In the genomic region with DNA sequence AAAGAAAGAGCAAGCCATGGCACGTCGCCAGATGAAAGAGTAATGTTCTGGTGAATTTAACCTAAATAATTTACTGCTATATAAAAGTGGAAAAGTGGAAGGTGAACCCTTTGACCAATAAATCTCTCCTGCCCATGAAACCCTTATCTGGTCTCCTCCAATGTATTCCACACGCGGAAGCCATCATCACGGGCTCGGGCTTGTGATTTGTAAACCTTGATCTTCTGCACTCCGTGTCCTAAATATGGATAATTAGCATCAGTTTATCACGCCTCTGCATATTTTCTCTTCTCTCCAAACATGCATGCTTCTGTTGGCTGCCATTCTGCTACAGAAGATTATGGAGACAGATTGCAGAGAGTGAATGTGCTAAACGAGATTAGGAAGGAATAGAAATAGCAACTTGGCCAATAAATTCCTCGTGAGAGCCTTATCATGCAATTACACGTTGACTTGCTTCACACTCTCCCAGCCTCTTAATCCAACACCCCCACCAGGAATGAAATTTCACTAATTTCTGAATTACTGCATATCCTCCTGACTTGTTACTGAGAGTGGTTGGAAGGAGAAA, we compare ENCODE assay signal across 22 cellular contexts. TPM values are rescaled to one million over a fixed set of nuclear protein-coding genes. Genes with fewer than 3 reads are reported as not detected.
DNase-seq lines count a peak whose midpoint lies in the region; ATAC-seq and TF ChIP-seq lines count a peak whose summit lies in the region.
"Had no signal": no experiment of that assay in that cellular context is flagged by ENCODE, and none has a peak within 500 bp of the region (broad histone marks: within the 10 kb centered on the region; RNA-seq: fewer than 3 reads in every experiment).

No MANE protein-coding gene starts in this region.

- no peaks in the 10 kb centered on the region for H3K36me3 ChIP-seq in right atrium auricular region
- no peaks in the 10 kb centered on the region for H3K36me3 ChIP-seq in esophagus muscularis mucosa
- H3K36me3 ChIP-seq: BE2C had no signal

- H3K9me3 Mint-ChIP-seq in activated naive CD8-positive, alpha-beta T cell treated with anti-CD3 and anti-CD28 coated beads, Interleukin-2, amount 50 U/mL, for 24 hours = no peaks in the 10 kb centered on the region
- H3K9me3 Mint-ChIP-seq: CD4-positive, CD25-positive, alpha-beta regulatory T cell; CD8-positive, alpha-beta memory T cell; GM23338 had no signal

- H3K27ac ChIP-seq in right atrium auricular region = no peak overlapping the region
- no peak overlapping the region for H3K27ac ChIP-seq in esophagus muscularis mucosa (replicated peaks in 1 of 4)

- H3K27me3 ChIP-seq in right atrium auricular region (peaks cover 0 to 26% of the 10 kb centered on the region in 2 donors), esophagus muscularis mucosa (peaks cover 0 to 80% (median 24%) of the 10 kb centered on the region in 4 donors)

- intact Hi-C loops in left ventricle myocardium superior (cut with micrococcal nuclease) (no loop called here), esophagus muscularis mucosa (cut with DNase I) (no loop called here)

- no peak for TF ChIP-seq EP300 in esophagus muscularis mucosa (IDR thresholded peaks at IDR 0.05)

- peaks cover 0 to 25% of the 10 kb centered on the region in 2 donors for H3K4me1 ChIP-seq in right atrium auricular region
- peaks cover 0 to 27% (median 23%) of the 10 kb centered on the region in 4 donors for H3K4me1 ChIP-seq in esophagus muscularis mucosa
- H3K4me1 ChIP-seq: BE2C had no signal

- 61% methylated on average over 11 of the region's 11 CpGs for WGBS in esophagus muscularis mucosa

- no peak for TF ChIP-seq CTCF in right atrium auricular region (IDR thresholded peaks at IDR 0.05)
- no peak for TF ChIP-seq CTCF in esophagus muscularis mucosa (IDR thresholded peaks at IDR 0.05)

- peaks cover 1% of the 10 kb centered on the region for H3K4me1 Mint-ChIP-seq in activated naive CD8-positive, alpha-beta T cell treated with anti-CD3 and anti-CD28 coated beads, Interleukin-2, amount 50 U/mL, for 24 hours
- H3K4me1 Mint-ChIP-seq: CD8-positive, alpha-beta memory T cell had no signal

- H3K27ac Mint-ChIP-seq in activated naive CD8-positive, alpha-beta T cell treated with anti-CD3 and anti-CD28 coated beads, Interleukin-2, amount 50 U/mL, for 24 hours = no peak overlapping the region
- H3K27ac Mint-ChIP-seq: GM23338 had no signal

- no peaks in the 10 kb centered on the region for H3K9me3 ChIP-seq in right atrium auricular region
- H3K9me3 ChIP-seq in esophagus muscularis mucosa = no peaks in the 10 kb centered on the region
- H3K9me3 ChIP-seq: BE2C had no signal

- no peak overlapping the region for H3K4me3 ChIP-seq in right atrium auricular region
- no peak overlapping the region for H3K4me3 ChIP-seq in esophagus muscularis mucosa
- H3K4me3 ChIP-seq: GM12878, GM23338 had no signal

- DNase-seq in right atrium auricular region (ENCODE audit: low spot score) (peak; percentile 42), left ventricle myocardium superior (no peak), OCI-M1 (lab: John Stamatoyannopoulos, UW) (peak; percentile 39), esophagus muscularis mucosa (ENCODE audit: extremely low spot score) (peak; percentile 66), T-helper 9 cell (no peak), ureter (ENCODE audit: low spot score) (no peak)
- no peak for DNase-seq in activated naive CD8-positive, alpha-beta T cell treated with anti-CD3 and anti-CD28 coated beads, Interleukin-2, amount 50 U/mL, for 24 hours
- DNase-seq: ACHN; BE2C; C1 segment of cervical spinal cord; CD4-positive, CD25-positive, alpha-beta regulatory T cell; CD8-positive, alpha-beta memory T cell; DMS 273 treated with DMSO at 0.1 percent for 48 hours; DMS53; DND-41; EL had no signal

- H3K4me3 Mint-ChIP-seq in activated naive CD8-positive, alpha-beta T cell treated with anti-CD3 and anti-CD28 coated beads, Interleukin-2, amount 50 U/mL, for 24 hours = no peak overlapping the region
- H3K4me3 Mint-ChIP-seq: CD4-positive, CD25-positive, alpha-beta regulatory T cell; CD8-positive, alpha-beta memory T cell; GM23338 had no signal

- no peak for TF ChIP-seq POLR2A in esophagus muscularis mucosa (IDR thresholded peaks at IDR 0.05; ENCODE audit: low read depth)

- H3K27me3 Mint-ChIP-seq in activated naive CD8-positive, alpha-beta T cell treated with anti-CD3 and anti-CD28 coated beads, Interleukin-2, amount 50 U/mL, for 24 hours = peaks cover 63% of the 10 kb centered on the region

- no peak for ATAC-seq in left ventricle myocardium superior
- no peak for ATAC-seq in activated naive CD8-positive, alpha-beta T cell treated with anti-CD3 and anti-CD28 coated beads, Interleukin-2, amount 50 U/mL, for 24 hours
- ATAC-seq: GM12878, GM23338 had no signal

- no peaks in the 10 kb centered on the region for H3K36me3 Mint-ChIP-seq in activated naive CD8-positive, alpha-beta T cell treated with anti-CD3 and anti-CD28 coated beads, Interleukin-2, amount 50 U/mL, for 24 hours (ENCODE audit: low read depth)
- H3K36me3 Mint-ChIP-seq: CD4-positive, CD25-positive, alpha-beta regulatory T cell; CD8-positive, alpha-beta memory T cell had no signal

RNA-seq across cellular contexts. Expression of a gene that starts 34.5 kb away (rescaled TPM):
- total RNA-seq in right atrium auricular region (not detected), left ventricle myocardium superior (not detected), esophagus muscularis mucosa (under 1 TPM in 2 of 4 donors, not detected in 2; under 0.01 to 0.17 TPM), ureter (not detected)
- total RNA-seq: A172; CD4-positive, CD25-positive, alpha-beta regulatory T cell; CD8-positive, alpha-beta memory T cell; G401; GM12878; H7; HT-29 had no signal

Comparison
In these comparisons a context has a peak if more than half of its experiments do, and no peak if none do; other contexts are left out.
1. DNase-seq: peak in right atrium auricular region (single experiment), OCI-M1 (single experiment) and esophagus muscularis mucosa (single experiment); none in left ventricle myocardium superior (single experiment), T-helper 9 cell (single experiment), activated naive CD8-positive, alpha-beta T cell treated with anti-CD3 and anti-CD28 coated beads, Interleukin-2, amount 50 U/mL, for 24 hours (single experiment) and ureter (single experiment).